Comparison of ENCODE assay signal across 19 cellular contexts in genomic region chr17:31869031-31869430, GRCh38.
"Had no signal": no experiment of that assay in that cellular context is flagged by ENCODE, and none has a peak within 500 bp of the region (broad histone marks: within the 10 kb centered on the region; RNA-seq: fewer than 3 reads in every experiment).

No MANE protein-coding gene starts in this region.

- H3K27ac Mint-ChIP-seq: dendritic cell treated with granulocyte-macrophage colony-stimulating factor and Interleukin-4, amounts not matched to agents 40 ng/mL and 50 ng/mL, for 4 days; mesothelial cell of epicardium; natural killer cell had no signal

- H3K9me3 Mint-ChIP-seq: dendritic cell treated with granulocyte-macrophage colony-stimulating factor and Interleukin-4, amounts not matched to agents 40 ng/mL and 50 ng/mL, for 4 days; effector memory CD8-positive, alpha-beta T cell; memory B cell; mesothelial cell of epicardium; natural killer cell; neural crest cell had no signal

- H3K4me1 Mint-ChIP-seq: memory B cell, mesothelial cell of epicardium, natural killer cell, neural crest cell had no signal

- H3K27ac ChIP-seq: epithelial cell of prostate, esophagus muscularis mucosa, gastrocnemius medialis, heart right ventricle, left ventricle myocardium inferior, lower lobe of right lung, ovary, right atrium auricular region had no signal

- ATAC-seq: effector memory CD8-positive, alpha-beta T cell; gastrocnemius medialis; heart right ventricle; left cardiac atrium; lower lobe of right lung; natural killer cell had no signal

- DNase-seq: effector memory CD8-positive, alpha-beta T cell; gastrocnemius medialis; heart right ventricle; left cardiac atrium; left ventricle myocardium inferior; lower lobe of right lung; natural killer cell; ovary; small intestine; stimulated activated CD4-positive, alpha-beta T cell treated with anti-CD3 and anti-CD28 coated beads, Interleukin-12 subunit alpha, Interleukin-12 subunit beta, amount 100 ng/mL, for 4 hours; stimulated activated naive CD4-positive, alpha-beta T cell treated with Interleukin-2 at 50 U/mL for 16 hours; trophoblast cell had no signal

- H3K36me3 ChIP-seq: ovary had no signal

- H3K9me3 ChIP-seq: esophagus muscularis mucosa, gastrocnemius medialis, heart right ventricle, left ventricle myocardium inferior, lower lobe of right lung, ovary, right atrium auricular region had no signal

- H3K27me3 Mint-ChIP-seq: dendritic cell treated with granulocyte-macrophage colony-stimulating factor and Interleukin-4, amounts not matched to agents 40 ng/mL and 50 ng/mL, for 4 days; effector memory CD8-positive, alpha-beta T cell; memory B cell had no signal

- H3K4me3 Mint-ChIP-seq: dendritic cell treated with granulocyte-macrophage colony-stimulating factor and Interleukin-4, amounts not matched to agents 40 ng/mL and 50 ng/mL, for 4 days; effector memory CD8-positive, alpha-beta T cell; memory B cell; mesothelial cell of epicardium; natural killer cell; neural crest cell had no signal

- H3K4me3 ChIP-seq: esophagus muscularis mucosa, gastrocnemius medialis, heart right ventricle, left ventricle myocardium inferior, lower lobe of right lung, ovary, right atrium auricular region had no signal

- H3K4me1 ChIP-seq: esophagus muscularis mucosa, gastrocnemius medialis, heart right ventricle, left ventricle myocardium inferior, lower lobe of right lung, right atrium auricular region had no signal

- H3K27me3 ChIP-seq: esophagus muscularis mucosa, gastrocnemius medialis, heart right ventricle, ovary, right atrium auricular region had no signal

- H3K36me3 Mint-ChIP-seq: natural killer cell had no signal
